Comparison of ENCODE assay signal across 1 cellular context in the genomic region with DNA sequence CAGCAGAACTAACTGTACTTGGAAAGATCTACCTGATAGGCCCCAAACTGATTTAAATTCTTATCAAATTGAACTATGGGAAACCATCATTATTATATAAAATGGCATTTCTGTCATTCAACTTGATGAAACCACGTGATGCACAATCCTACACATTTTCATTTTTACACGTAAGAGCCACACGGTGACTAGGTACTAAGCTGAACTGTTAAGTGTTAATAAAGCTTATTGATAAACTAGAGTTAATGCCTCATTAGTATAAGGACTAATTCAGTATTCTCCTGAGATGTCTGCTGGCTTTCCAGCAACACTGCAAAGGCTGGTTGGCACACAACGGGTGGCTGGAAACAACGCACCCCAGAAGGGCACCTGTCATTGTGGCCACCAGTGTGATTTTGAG.
A peak's percentile ranks its signal among the peaks of the same experiment; 100 is the strongest.
TF ChIP-seq lines count a peak whose summit lies in the region.

No MANE protein-coding gene starts in this region.

TF ChIP-seq in K562, 482 proteins besides CTCF, POLR2A, EP300 and RAD21:
- TF ChIP-seq, protein P1, sequence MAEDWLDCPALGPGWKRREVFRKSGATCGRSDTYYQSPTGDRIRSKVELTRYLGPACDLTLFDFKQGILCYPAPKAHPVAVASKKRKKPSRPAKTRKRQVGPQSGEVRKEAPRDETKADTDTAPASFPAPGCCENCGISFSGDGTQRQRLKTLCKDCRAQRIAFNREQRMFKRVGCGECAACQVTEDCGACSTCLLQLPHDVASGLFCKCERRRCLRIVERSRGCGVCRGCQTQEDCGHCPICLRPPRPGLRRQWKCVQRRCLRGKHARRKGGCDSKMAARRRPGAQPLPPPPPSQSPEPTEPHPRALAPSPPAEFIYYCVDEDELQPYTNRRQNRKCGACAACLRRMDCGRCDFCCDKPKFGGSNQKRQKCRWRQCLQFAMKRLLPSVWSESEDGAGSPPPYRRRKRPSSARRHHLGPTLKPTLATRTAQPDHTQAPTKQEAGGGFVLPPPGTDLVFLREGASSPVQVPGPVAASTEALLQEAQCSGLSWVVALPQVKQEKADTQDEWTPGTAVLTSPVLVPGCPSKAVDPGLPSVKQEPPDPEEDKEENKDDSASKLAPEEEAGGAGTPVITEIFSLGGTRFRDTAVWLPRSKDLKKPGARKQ (CRISPR knock-in tag; IDR thresholded peaks at IDR 0.05) = no peak
- TF ChIP-seq, protein P2, sequence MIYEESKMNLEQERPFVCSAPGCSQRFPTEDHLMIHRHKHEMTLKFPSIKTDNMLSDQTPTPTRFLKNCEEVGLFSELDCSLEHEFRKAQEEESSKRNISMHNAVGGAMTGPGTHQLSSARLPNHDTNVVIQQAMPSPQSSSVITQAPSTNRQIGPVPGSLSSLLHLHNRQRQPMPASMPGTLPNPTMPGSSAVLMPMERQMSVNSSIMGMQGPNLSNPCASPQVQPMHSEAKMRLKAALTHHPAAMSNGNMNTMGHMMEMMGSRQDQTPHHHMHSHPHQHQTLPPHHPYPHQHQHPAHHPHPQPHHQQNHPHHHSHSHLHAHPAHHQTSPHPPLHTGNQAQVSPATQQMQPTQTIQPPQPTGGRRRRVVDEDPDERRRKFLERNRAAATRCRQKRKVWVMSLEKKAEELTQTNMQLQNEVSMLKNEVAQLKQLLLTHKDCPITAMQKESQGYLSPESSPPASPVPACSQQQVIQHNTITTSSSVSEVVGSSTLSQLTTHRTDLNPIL (CRISPR knock-in tag; IDR thresholded peaks at IDR 0.05) = no peak
- 0 out of 2 replicates have a peak, but pooled peaks have one; percentile 20 for TF ChIP-seq POLR2G (IDR thresholded peaks at IDR 0.05; ENCODE audit: low read depth, low read length)
- TF ChIP-seq JUN (IDR thresholded peaks at IDR 0.05; ENCODE audit: borderline replicate concordance, low read depth, low read length) = no peak
- TF ChIP-seq JUN (CRISPR knock-in tag; IDR thresholded peaks at IDR 0.05; ENCODE audit: borderline replicate concordance) = no peak
- 0 out of 2 replicates have a peak, but pooled peaks have one; percentile 37 for TF ChIP-seq POLR2AphosphoS5 (IDR thresholded peaks at IDR 0.05; ENCODE audit: control insufficient read depth, insufficient read depth, low read depth, low read length)
- no peak for TF ChIP-seq ZNF444 (CRISPR knock-in tag; IDR thresholded peaks at IDR 0.05)
- TF ChIP-seq, protein P3, sequence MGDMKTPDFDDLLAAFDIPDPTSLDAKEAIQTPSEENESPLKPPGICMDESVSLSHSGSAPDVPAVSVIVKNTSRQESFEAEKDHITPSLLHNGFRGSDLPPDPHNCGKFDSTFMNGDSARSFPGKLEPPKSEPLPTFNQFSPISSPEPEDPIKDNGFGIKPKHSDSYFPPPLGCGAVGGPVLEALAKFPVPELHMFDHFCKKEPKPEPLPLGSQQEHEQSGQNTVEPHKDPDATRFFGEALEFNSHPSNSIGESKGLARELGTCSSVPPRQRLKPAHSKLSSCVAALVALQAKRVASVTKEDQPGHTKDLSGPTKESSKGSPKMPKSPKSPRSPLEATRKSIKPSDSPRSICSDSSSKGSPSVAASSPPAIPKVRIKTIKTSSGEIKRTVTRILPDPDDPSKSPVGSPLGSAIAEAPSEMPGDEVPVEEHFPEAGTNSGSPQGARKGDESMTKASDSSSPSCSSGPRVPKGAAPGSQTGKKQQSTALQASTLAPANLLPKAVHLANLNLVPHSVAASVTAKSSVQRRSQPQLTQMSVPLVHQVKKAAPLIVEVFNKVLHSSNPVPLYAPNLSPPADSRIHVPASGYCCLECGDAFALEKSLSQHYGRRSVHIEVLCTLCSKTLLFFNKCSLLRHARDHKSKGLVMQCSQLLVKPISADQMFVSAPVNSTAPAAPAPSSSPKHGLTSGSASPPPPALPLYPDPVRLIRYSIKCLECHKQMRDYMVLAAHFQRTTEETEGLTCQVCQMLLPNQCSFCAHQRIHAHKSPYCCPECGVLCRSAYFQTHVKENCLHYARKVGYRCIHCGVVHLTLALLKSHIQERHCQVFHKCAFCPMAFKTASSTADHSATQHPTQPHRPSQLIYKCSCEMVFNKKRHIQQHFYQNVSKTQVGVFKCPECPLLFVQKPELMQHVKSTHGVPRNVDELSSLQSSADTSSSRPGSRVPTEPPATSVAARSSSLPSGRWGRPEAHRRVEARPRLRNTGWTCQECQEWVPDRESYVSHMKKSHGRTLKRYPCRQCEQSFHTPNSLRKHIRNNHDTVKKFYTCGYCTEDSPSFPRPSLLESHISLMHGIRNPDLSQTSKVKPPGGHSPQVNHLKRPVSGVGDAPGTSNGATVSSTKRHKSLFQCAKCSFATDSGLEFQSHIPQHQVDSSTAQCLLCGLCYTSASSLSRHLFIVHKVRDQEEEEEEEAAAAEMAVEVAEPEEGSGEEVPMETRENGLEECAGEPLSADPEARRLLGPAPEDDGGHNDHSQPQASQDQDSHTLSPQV (IDR thresholded peaks at IDR 0.05) = no peak
- TF ChIP-seq, protein P4, sequence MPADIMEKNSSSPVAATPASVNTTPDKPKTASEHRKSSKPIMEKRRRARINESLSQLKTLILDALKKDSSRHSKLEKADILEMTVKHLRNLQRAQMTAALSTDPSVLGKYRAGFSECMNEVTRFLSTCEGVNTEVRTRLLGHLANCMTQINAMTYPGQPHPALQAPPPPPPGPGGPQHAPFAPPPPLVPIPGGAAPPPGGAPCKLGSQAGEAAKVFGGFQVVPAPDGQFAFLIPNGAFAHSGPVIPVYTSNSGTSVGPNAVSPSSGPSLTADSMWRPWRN (IDR thresholded peaks at IDR 0.05; ENCODE audit: low read depth) = no peak
- TF ChIP-seq, protein P5, sequence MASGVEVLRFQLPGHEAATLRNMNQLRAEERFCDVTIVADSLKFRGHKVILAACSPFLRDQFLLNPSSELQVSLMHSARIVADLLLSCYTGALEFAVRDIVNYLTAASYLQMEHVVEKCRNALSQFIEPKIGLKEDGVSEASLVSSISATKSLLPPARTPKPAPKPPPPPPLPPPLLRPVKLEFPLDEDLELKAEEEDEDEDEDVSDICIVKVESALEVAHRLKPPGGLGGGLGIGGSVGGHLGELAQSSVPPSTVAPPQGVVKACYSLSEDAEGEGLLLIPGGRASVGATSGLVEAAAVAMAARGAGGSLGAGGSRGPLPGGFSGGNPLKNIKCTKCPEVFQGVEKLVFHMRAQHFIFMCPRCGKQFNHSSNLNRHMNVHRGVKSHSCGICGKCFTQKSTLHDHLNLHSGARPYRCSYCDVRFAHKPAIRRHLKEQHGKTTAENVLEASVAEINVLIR (CRISPR knock-in tag; IDR thresholded peaks at IDR 0.05) = no peak
- no peak for TF ChIP-seq IFI16 (CRISPR knock-in tag; IDR thresholded peaks at IDR 0.05)
- no peak for TF ChIP-seq ILF3 (IDR thresholded peaks at IDR 0.05; ENCODE audit: borderline replicate concordance)
- no peak for TF ChIP-seq SRSF7 (optimal IDR thresholded peaks at IDR 0.05; ENCODE audit: low read depth, low read length)
- TF ChIP-seq GATAD2A (IDR thresholded peaks at IDR 0.05) = no peak
- TF ChIP-seq NRF1 (conservative IDR thresholded peaks at IDR 0.05 in 1 of 2, IDR thresholded peaks at IDR 0.05 in 1 of 2) = no peak
- TF ChIP-seq, protein P6, sequence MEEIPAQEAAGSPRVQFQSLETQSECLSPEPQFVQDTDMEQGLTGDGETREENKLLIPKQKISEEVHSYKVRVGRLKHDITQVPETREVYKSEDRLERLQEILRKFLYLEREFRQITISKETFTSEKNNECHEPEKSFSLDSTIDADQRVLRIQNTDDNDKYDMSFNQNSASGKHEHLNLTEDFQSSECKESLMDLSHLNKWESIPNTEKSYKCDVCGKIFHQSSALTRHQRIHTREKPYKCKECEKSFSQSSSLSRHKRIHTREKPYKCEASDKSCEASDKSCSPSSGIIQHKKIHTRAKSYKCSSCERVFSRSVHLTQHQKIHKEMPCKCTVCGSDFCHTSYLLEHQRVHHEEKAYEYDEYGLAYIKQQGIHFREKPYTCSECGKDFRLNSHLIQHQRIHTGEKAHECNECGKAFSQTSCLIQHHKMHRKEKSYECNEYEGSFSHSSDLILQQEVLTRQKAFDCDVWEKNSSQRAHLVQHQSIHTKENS (CRISPR knock-in tag; IDR thresholded peaks at IDR 0.05) = no peak
- TF ChIP-seq SMARCB1 (IDR thresholded peaks at IDR 0.05; ENCODE audit: insufficient read length, low read depth) = no peak
